Comparison of ENCODE assay signal across 9 cellular contexts in the genomic region with DNA sequence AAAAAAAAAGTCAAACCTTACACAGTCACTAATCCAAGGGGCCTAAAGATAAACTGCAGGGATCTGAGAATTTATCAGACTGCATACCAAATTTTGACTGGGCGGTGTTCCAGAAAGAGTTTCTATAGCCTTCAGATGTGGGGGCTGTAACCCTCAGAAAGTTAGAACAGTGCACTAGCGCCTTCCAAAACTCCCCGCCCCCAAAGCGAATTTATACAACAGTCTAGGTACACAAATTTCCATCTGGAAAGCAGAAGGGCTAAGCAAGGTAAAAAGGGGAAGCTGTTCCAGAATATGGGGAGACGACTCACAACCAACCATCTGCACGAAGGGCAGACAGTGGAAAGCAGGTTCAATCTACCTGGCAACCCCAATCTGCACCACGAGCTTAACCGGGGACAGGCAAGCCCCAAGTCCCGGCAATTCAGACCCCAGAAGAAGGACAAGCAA. TPM values are rescaled to one million over a fixed set of nuclear protein-coding genes. Genes with fewer than 3 reads are reported as not detected.
DNase-seq lines count a peak whose midpoint lies in the region; ATAC-seq, FAIRE-seq and TF ChIP-seq lines count a peak whose summit lies in the region.
"Had no signal": no experiment of that assay in that cellular context is flagged by ENCODE, and none has a peak within 500 bp of the region (broad histone marks: within the 10 kb centered on the region; RNA-seq: fewer than 3 reads in every experiment).

No MANE protein-coding gene starts in this region.

- TF ChIP-seq POLR2A in tibial nerve (IDR thresholded peaks at IDR 0.05), result no peak

- no peaks in the 10 kb centered on the region for H3K27me3 ChIP-seq in CD4-positive, CD25-positive, alpha-beta regulatory T cell (ENCODE audit: control insufficient read depth, insufficient read depth, low read length)
- no peaks in the 10 kb centered on the region for H3K27me3 ChIP-seq in bronchial epithelial cell (ENCODE audit: control insufficient read depth, insufficient read depth, low read length)
- H3K27me3 ChIP-seq in lung (ENCODE audit: control insufficient read depth, insufficient read depth), result no peaks in the 10 kb centered on the region
- H3K27me3 ChIP-seq in tibial nerve, result no peaks in the 10 kb centered on the region

- peak overlapping the region; percentile 91 to 99 (median 95) for H3K4me3 Mint-ChIP-seq in CD4-positive, CD25-positive, alpha-beta regulatory T cell

- TF ChIP-seq EP300 in tibial nerve (IDR thresholded peaks at IDR 0.05), result no peak

- H3K9me3 ChIP-seq in CD4-positive, CD25-positive, alpha-beta regulatory T cell (ENCODE audit: control insufficient read depth in 2 of 2, low read length in 2 of 2), result no peaks in the 10 kb centered on the region
- no peaks in the 10 kb centered on the region for H3K9me3 ChIP-seq in lung (ENCODE audit: control insufficient read depth in 2 of 2, insufficient read depth in 1 of 2, low read length in 1 of 2)
- H3K9me3 ChIP-seq in tibial nerve, result no peaks in the 10 kb centered on the region

- peaks cover 27% of the 10 kb centered on the region for H3K4me1 ChIP-seq in CD4-positive, CD25-positive, alpha-beta regulatory T cell (ENCODE audit: control insufficient read depth, insufficient read depth, low read length, poor library complexity, severe bottlenecking)
- H3K4me1 ChIP-seq in lung (ENCODE audit: control insufficient read depth in 2 of 2, insufficient read depth in 2 of 2, low read length in 2 of 2) (peaks cover 0 to 3% of the 10 kb centered on the region in 2 donors), tibial nerve (peaks cover 0 to 25% (median 21%) of the 10 kb centered on the region in 4 donors)

- peak; percentile 2 to 16 for ATAC-seq in CD4-positive, CD25-positive, alpha-beta regulatory T cell (ENCODE audit: low read depth in 2 of 2)
- ATAC-seq in GM21825 (IDR thresholded peaks at IDR 0.05; ENCODE audit: unreplicated experiment) (peak; percentile 5), lung (ENCODE audit: insufficient read depth, low FRiP score) (no peak)

- H3K4me3 ChIP-seq in CD4-positive, CD25-positive, alpha-beta regulatory T cell (ENCODE audit: low read depth, low read length), result peak overlapping the region; percentile 82
- H3K4me3 ChIP-seq in bronchial epithelial cell (ENCODE audit: low read depth, low read length) (peak overlapping the region; percentile 90), lung (peak overlapping the region; percentile 97), tibial nerve (peak overlapping the region; percentile 64 to 86 (median 70))

- H3K36me3 ChIP-seq in CD4-positive, CD25-positive, alpha-beta regulatory T cell (ENCODE audit: control insufficient read depth, insufficient read depth, low read length), result peaks cover 3% of the 10 kb centered on the region
- no peaks in the 10 kb centered on the region for H3K36me3 ChIP-seq in bronchial epithelial cell (ENCODE audit: control insufficient read depth, insufficient read depth, low read length)
- H3K36me3 ChIP-seq in lung (ENCODE audit: control insufficient read depth in 2 of 2, insufficient read depth in 2 of 2, low read length in 2 of 2), result no peaks in the 10 kb centered on the region
- H3K36me3 ChIP-seq in tibial nerve, result peaks cover 0 to 9% (median 0%) of the 10 kb centered on the region in 3 donors

- TF ChIP-seq CTCF in bronchial epithelial cell (IDR thresholded peaks at IDR 0.05; ENCODE audit: insufficient read depth, low read length, severe bottlenecking) (no peak), lung (IDR thresholded peaks at IDR 0.05; ENCODE audit: control extremely low read depth, extremely low read depth) (no peak), tibial nerve (IDR thresholded peaks at IDR 0.05) (no peak)

- H3K27ac ChIP-seq in CD4-positive, CD25-positive, alpha-beta regulatory T cell (ENCODE audit: insufficient read depth, low read length, poor library complexity, severe bottlenecking), result peak overlapping the region; percentile 49
- peak overlapping the region; percentile 69 to 93 for H3K27ac ChIP-seq in lung (ENCODE audit: low read depth in 1 of 2, low read length in 1 of 2)
- peak overlapping the region; percentile 9 to 86 (median 76) for H3K27ac ChIP-seq in tibial nerve

- peak in 2 of 3 donors; percentile 33 to 60 for DNase-seq in CD4-positive, CD25-positive, alpha-beta regulatory T cell
- DNase-seq in NCI-H2171 treated with DMSO at 0.1 percent for 48 hours (lab: John Stamatoyannopoulos, UW) (peak; percentile 69), bronchial epithelial cell (ENCODE audit: low read depth) (peak; percentile 12), lung (ENCODE audit: low spot score) (no peak), tibial nerve (ENCODE audit: low spot score in 2 of 2) (no peak), NCI-H524 treated with DMSO at 0.1 percent for 48 hours (lab: John Stamatoyannopoulos, UW) (no peak), NCI-H774 (lab: John Stamatoyannopoulos, UW) (no peak)

- H3K36me3 Mint-ChIP-seq in CD4-positive, CD25-positive, alpha-beta regulatory T cell, result no peaks in the 10 kb centered on the region

- H3K4me1 Mint-ChIP-seq in CD4-positive, CD25-positive, alpha-beta regulatory T cell, result peaks cover 12 to 50% (median 40%) of the 10 kb centered on the region in 4 donors

- no peak for FAIRE-seq in bronchial epithelial cell (lab: Jason Lieb, UNC)

- H3K9me3 Mint-ChIP-seq in CD4-positive, CD25-positive, alpha-beta regulatory T cell, result no peaks in the 10 kb centered on the region

- peaks cover 5% of the 10 kb centered on the region for H3K27me3 Mint-ChIP-seq in CD4-positive, CD25-positive, alpha-beta regulatory T cell

- 2 to 4% methylated on average over 9 of the region's 9 CpGs for WGBS in lung, 2 donors
- 3 to 5% methylated on average over 9 of the region's 9 CpGs for WGBS in tibial nerve, 2 donors

- H3K27ac Mint-ChIP-seq in CD4-positive, CD25-positive, alpha-beta regulatory T cell, result peak overlapping the region; percentile 83 to 92 (median 88)

RNA-seq across cellular contexts. Expression of gene ERMP1, which starts 0.8 kb away (rescaled TPM):
- 8.7 TPM for total RNA-seq in CD4-positive, CD25-positive, alpha-beta regulatory T cell
- 10 to 100 TPM in 1 of 4 donors, 1 to 10 TPM in 3; 5.3 to 10.0 (median 7.8) TPM for polyA plus RNA-seq in CD4-positive, CD25-positive, alpha-beta regulatory T cell
- total RNA-seq in bronchial epithelial cell (52.9 and 79.9 TPM in 2 replicates), lung (10 to 100 TPM; 19.0 to 21.5 TPM), tibial nerve (10 to 100 TPM; 11.1 to 17.5 (median 13.6) TPM)
- polyA plus RNA-seq in lung, result 1 to 10 TPM; 3.1 to 7.1 TPM

RNA-seq across cellular contexts. Expression of gene MLANA, which starts 58.6 kb away (rescaled TPM):
- total RNA-seq in CD4-positive, CD25-positive, alpha-beta regulatory T cell, result not detected
- polyA plus RNA-seq in CD4-positive, CD25-positive, alpha-beta regulatory T cell, result under 1 TPM in 2 of 4 donors, not detected in 2; 0.14 to 0.49 TPM
- not detected in 2 replicates for total RNA-seq in bronchial epithelial cell
- not detected for total RNA-seq in lung
- polyA plus RNA-seq in lung, result not detected
- total RNA-seq in tibial nerve, result not detected
- total RNA-seq: left cardiac atrium had no signal

Comparison
In these comparisons a context has a peak if more than half of its experiments do, and no peak if none do; other contexts are left out.
1. DNase-seq: peak in CD4-positive, CD25-positive, alpha-beta regulatory T cell (2 of 3), NCI-H2171 treated with DMSO at 0.1 percent for 48 hours (single experiment) and bronchial epithelial cell (single experiment); none in lung (single experiment), tibial nerve (0 of 2), NCI-H524 treated with DMSO at 0.1 percent for 48 hours (single experiment) and NCI-H774 (single experiment).
2. Peak in every context shown above with its lines, with median percentiles within 50 percentile points of each other: H3K27ac ChIP-seq and H3K4me3 ChIP-seq.